30 cellular contexts compared by ENCODE assay signal in genomic region chr3:4816718-4817117, GRCh38.
"Had no signal": no experiment of that assay in that cellular context is flagged by ENCODE, and none has a peak within 500 bp of the region (broad histone marks: within the 10 kb centered on the region; RNA-seq: fewer than 3 reads in every experiment).

No MANE protein-coding gene starts in this region.

- H3K4me3 Mint-ChIP-seq: activated CD4-positive, alpha-beta memory T cell treated with anti-CD3 and anti-CD28 coated beads for 36 hours; activated CD8-positive, alpha-beta memory T cell treated with anti-CD3 and anti-CD28 coated beads, Interleukin-2, amount 10 ng/mL, durations not matched to agents 7 days and 5 days; activated CD8-positive, alpha-beta T cell treated with anti-CD3 and anti-CD28 coated beads, Interleukin-2, amount 10 ng/mL, durations not matched to agents 7 days and 5 days; activated naive CD4-positive, alpha-beta T cell treated with anti-CD3 and anti-CD28 coated beads, Interleukin-2, amount 10 ng/mL, durations not matched to agents 7 days and 5 days; activated naive CD8-positive, alpha-beta T cell treated with anti-CD3 and anti-CD28 coated beads, Interleukin-2, amount 10 ng/mL, durations not matched to agents 7 days and 5 days; brain; WTC11 had no signal

- H3K9me3 ChIP-seq: ascending aorta, breast epithelium, colonic mucosa, esophagus muscularis mucosa, gastrocnemius medialis had no signal

- H3K27ac ChIP-seq: ascending aorta, breast epithelium, cardiac muscle cell, colonic mucosa, esophagus muscularis mucosa, foreskin keratinocyte, gastrocnemius medialis, heart left ventricle, VCaP had no signal

- H3K4me1 ChIP-seq: ascending aorta, breast epithelium, colonic mucosa, foreskin keratinocyte had no signal

- H3K36me3 ChIP-seq: breast epithelium, colonic mucosa had no signal

- H3K27me3 Mint-ChIP-seq: activated CD4-positive, alpha-beta memory T cell treated with anti-CD3 and anti-CD28 coated beads for 36 hours; activated CD8-positive, alpha-beta memory T cell treated with anti-CD3 and anti-CD28 coated beads, Interleukin-2, amount 10 ng/mL, durations not matched to agents 7 days and 5 days; activated naive CD4-positive, alpha-beta T cell treated with anti-CD3 and anti-CD28 coated beads, Interleukin-2, amount 10 ng/mL, durations not matched to agents 7 days and 5 days; activated naive CD8-positive, alpha-beta T cell treated with anti-CD3 and anti-CD28 coated beads, Interleukin-2, amount 10 ng/mL, durations not matched to agents 7 days and 5 days; brain had no signal

- DNase-seq: activated CD4-positive, alpha-beta memory T cell treated with anti-CD3 and anti-CD28 coated beads for 36 hours; activated CD4-positive, alpha-beta T cell treated with anti-CD3 and anti-CD28 coated beads for 1 hour; activated CD4-positive, alpha-beta T cell treated with anti-CD3 and anti-CD28 coated beads for 4 hours; activated CD4-positive, alpha-beta T cell treated with anti-CD3 and anti-CD28 coated beads, Interleukin-2, amount 50 U/mL, for 1 hour; activated CD8-positive, alpha-beta memory T cell treated with anti-CD3 and anti-CD28 coated beads, Interleukin-2, amount 10 ng/mL, durations not matched to agents 7 days and 5 days; activated CD8-positive, alpha-beta memory T cell treated with anti-CD3 and anti-CD28 coated beads, Interleukin-2, amount 50 U/mL, for 4 hours; activated CD8-positive, alpha-beta T cell treated with anti-CD3 and anti-CD28 coated beads, Interleukin-2, amount 10 ng/mL, durations not matched to agents 7 days and 5 days; activated gamma-delta T cell; activated naive CD4-positive, alpha-beta T cell; activated naive CD4-positive, alpha-beta T cell treated with anti-CD3 and anti-CD28 coated beads, Interleukin-2, amount 10 ng/mL, durations not matched to agents 7 days and 5 days; activated naive CD8-positive, alpha-beta T cell treated with anti-CD3 and anti-CD28 coated beads, Interleukin-2, amount 10 ng/mL, durations not matched to agents 7 days and 5 days; activated T-cell treated with anti-CD3 and anti-CD28 coated beads, Interleukin-2, amount 50 U/mL, for 1 hour; activated T-cell treated with anti-CD3 and anti-CD28 coated beads, Interleukin-2, amount 50 U/mL, for 48 hours; central memory CD4-positive, alpha-beta T cell; cerebellar nuclear complex; colonic mucosa; effector CD8-positive, alpha-beta T cell; erythroblast; foreskin keratinocyte; gastrocnemius medialis; glutamatergic neuron; heart left ventricle; T-helper 2 cell had no signal

- H3K27ac Mint-ChIP-seq: activated CD4-positive, alpha-beta memory T cell treated with anti-CD3 and anti-CD28 coated beads for 36 hours; activated CD8-positive, alpha-beta memory T cell treated with anti-CD3 and anti-CD28 coated beads, Interleukin-2, amount 10 ng/mL, durations not matched to agents 7 days and 5 days; activated CD8-positive, alpha-beta T cell treated with anti-CD3 and anti-CD28 coated beads, Interleukin-2, amount 10 ng/mL, durations not matched to agents 7 days and 5 days; activated naive CD4-positive, alpha-beta T cell treated with anti-CD3 and anti-CD28 coated beads, Interleukin-2, amount 10 ng/mL, durations not matched to agents 7 days and 5 days; activated naive CD8-positive, alpha-beta T cell treated with anti-CD3 and anti-CD28 coated beads, Interleukin-2, amount 10 ng/mL, durations not matched to agents 7 days and 5 days; brain; WTC11 had no signal

- ATAC-seq: activated CD8-positive, alpha-beta memory T cell treated with anti-CD3 and anti-CD28 coated beads, Interleukin-2, amount 10 ng/mL, durations not matched to agents 7 days and 5 days; activated CD8-positive, alpha-beta T cell treated with anti-CD3 and anti-CD28 coated beads, Interleukin-2, amount 10 ng/mL, durations not matched to agents 7 days and 5 days; foreskin keratinocyte; gastrocnemius medialis; heart left ventricle; WTC11 had no signal

- H3K27me3 ChIP-seq: ascending aorta, breast epithelium, cardiac muscle cell, colonic mucosa, esophagus muscularis mucosa, gastrocnemius medialis, heart left ventricle had no signal

- H3K4me3 ChIP-seq: ascending aorta, breast epithelium, cardiac muscle cell, colonic mucosa, esophagus muscularis mucosa, gastrocnemius medialis, heart left ventricle had no signal
